ENCODE assay signal across 26 cellular contexts in the genomic region with DNA sequence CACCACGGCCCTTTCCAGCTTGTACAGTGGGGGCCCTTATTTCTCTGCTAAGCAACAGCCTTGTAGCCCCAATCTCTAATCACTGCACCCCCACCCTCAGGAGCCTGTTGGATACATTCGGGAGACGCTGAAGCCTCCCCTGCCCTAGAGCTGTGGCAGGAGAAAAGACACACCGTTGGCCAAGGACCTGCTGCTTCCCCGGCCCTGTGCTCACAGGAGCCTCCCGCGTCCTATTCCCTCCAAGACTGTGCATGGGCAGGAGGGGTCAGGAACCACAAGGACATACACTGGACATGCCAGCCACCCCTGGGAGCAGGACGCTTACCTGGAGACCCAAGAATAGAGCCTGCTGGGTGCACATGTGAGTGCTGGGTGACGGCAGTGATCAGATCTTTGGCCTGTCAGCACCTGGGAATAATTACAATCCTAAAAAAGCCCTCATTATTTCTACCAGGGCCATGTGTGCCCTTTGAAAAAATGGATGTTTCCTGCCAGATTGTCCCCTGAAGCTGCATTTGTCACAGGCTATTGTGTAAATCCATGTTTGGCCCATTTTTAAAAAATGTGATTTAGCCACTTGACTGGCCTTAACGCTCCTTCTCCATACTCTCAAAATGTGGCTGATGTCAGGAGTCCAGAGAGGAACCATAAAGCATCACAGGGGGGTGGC.
"Had no signal": no experiment of that assay in that cellular context is flagged by ENCODE, and none has a peak within 500 bp of the region (broad histone marks: within the 10 kb centered on the region; RNA-seq: fewer than 3 reads in every experiment).

No MANE protein-coding gene starts in this region.

- H3K9me3 ChIP-seq: colonic mucosa, esophagus squamous epithelium, gastroesophageal sphincter had no signal

- H3K27me3 Mint-ChIP-seq: activated B cell treated with CpG ODN at 0.5 μM for 24 hours; activated CD8-positive, alpha-beta T cell treated with anti-CD3 and anti-CD28 coated beads for 36 hours; activated T-helper 17 cell treated with anti-CD3 and anti-CD28 coated beads, Interleukin-2, amount 50 U/mL, for 72 hours had no signal

- H3K36me3 Mint-ChIP-seq: activated naive CD8-positive, alpha-beta T cell had no signal

- DNase-seq: activated B cell treated with CpG ODN at 0.5 μM for 24 hours; activated CD4-positive, alpha-beta T cell treated with anti-CD3 and anti-CD28 coated beads for 48 hours; activated CD4-positive, alpha-beta T cell treated with anti-CD3 and anti-CD28 coated beads, Interleukin-2, amount 50 U/mL, for 1 hour; activated CD4-positive, alpha-beta T cell treated with anti-CD3 and anti-CD28 coated beads, Interleukin-2, amount 50 U/mL, for 48 hours; activated CD8-positive, alpha-beta memory T cell treated with anti-CD3 and anti-CD28 coated beads for 24 hours; activated CD8-positive, alpha-beta T cell treated with anti-CD3 and anti-CD28 coated beads for 36 hours; activated effector memory CD4-positive, alpha-beta T cell treated with Interleukin-2 at 50 U/mL for 16 hours; activated gamma-delta T cell treated with Interleukin-2 at 50 U/mL for 16 hours; activated naive CD4-positive, alpha-beta T cell treated with anti-CD3 and anti-CD28 coated beads, Interleukin-2, amount 50 U/mL, for 16 hours; activated naive CD4-positive, alpha-beta T cell treated with Interleukin-2 at 50 U/mL for 16 hours; activated T-cell treated with anti-CD3 and anti-CD28 coated beads, Interleukin-2, amount 50 U/mL, for 4 hours; amniotic stem cell; anterior cingulate cortex; brain microvascular endothelial cell; caudate nucleus; colonic mucosa; effector CD8-positive, alpha-beta T cell; esophagus squamous epithelium; foreskin melanocyte; T-helper 9 cell; WERI-Rb-1 had no signal

- H3K27ac ChIP-seq: brain microvascular endothelial cell, colonic mucosa, epithelial cell of prostate, esophagus squamous epithelium, gastroesophageal sphincter, WERI-Rb-1 had no signal

- H3K4me3 Mint-ChIP-seq: activated B cell treated with CpG ODN at 0.5 μM for 24 hours; activated CD8-positive, alpha-beta T cell treated with anti-CD3 and anti-CD28 coated beads for 36 hours; activated naive CD8-positive, alpha-beta T cell; activated T-cell treated with anti-CD3 and anti-CD28 coated beads, Interleukin-2, amount 50 U/mL, for 4 hours; activated T-helper 17 cell treated with anti-CD3 and anti-CD28 coated beads, Interleukin-2, amount 50 U/mL, for 72 hours; T-helper 1 cell treated with Interleukin-12 subunit alpha and Interleukin-12 subunit beta and Interleukin-4 antibody, amounts not matched to agents 30 μg/mL and 1 μg/mL, for 36 hours had no signal

- H3K27me3 ChIP-seq: brain microvascular endothelial cell, colonic mucosa had no signal

- H3K36me3 ChIP-seq: brain microvascular endothelial cell, colonic mucosa, esophagus squamous epithelium, gastroesophageal sphincter, WERI-Rb-1 had no signal

- H3K27ac Mint-ChIP-seq: activated B cell treated with CpG ODN at 0.5 μM for 24 hours; activated CD8-positive, alpha-beta T cell treated with anti-CD3 and anti-CD28 coated beads for 36 hours; activated naive CD8-positive, alpha-beta T cell; activated T-helper 17 cell treated with anti-CD3 and anti-CD28 coated beads, Interleukin-2, amount 50 U/mL, for 72 hours; T-helper 1 cell treated with Interleukin-12 subunit alpha and Interleukin-12 subunit beta and Interleukin-4 antibody, amounts not matched to agents 30 μg/mL and 1 μg/mL, for 36 hours had no signal

- H3K4me1 Mint-ChIP-seq: activated B cell treated with CpG ODN at 0.5 μM for 24 hours; activated T-helper 17 cell treated with anti-CD3 and anti-CD28 coated beads, Interleukin-2, amount 50 U/mL, for 72 hours had no signal

- H3K4me3 ChIP-seq: colonic mucosa, esophagus squamous epithelium, gastroesophageal sphincter had no signal

- H3K4me1 ChIP-seq: colonic mucosa, esophagus squamous epithelium, gastroesophageal sphincter had no signal

- H3K9me3 Mint-ChIP-seq: activated B cell treated with CpG ODN at 0.5 μM for 24 hours; activated CD8-positive, alpha-beta T cell treated with anti-CD3 and anti-CD28 coated beads for 36 hours; activated T-cell treated with anti-CD3 and anti-CD28 coated beads, Interleukin-2, amount 50 U/mL, for 4 hours; activated T-helper 17 cell treated with anti-CD3 and anti-CD28 coated beads, Interleukin-2, amount 50 U/mL, for 72 hours; T-helper 1 cell treated with Interleukin-12 subunit alpha and Interleukin-12 subunit beta and Interleukin-4 antibody, amounts not matched to agents 30 μg/mL and 1 μg/mL, for 36 hours had no signal
